22 cellular contexts compared by ENCODE assay signal in the genomic region with DNA sequence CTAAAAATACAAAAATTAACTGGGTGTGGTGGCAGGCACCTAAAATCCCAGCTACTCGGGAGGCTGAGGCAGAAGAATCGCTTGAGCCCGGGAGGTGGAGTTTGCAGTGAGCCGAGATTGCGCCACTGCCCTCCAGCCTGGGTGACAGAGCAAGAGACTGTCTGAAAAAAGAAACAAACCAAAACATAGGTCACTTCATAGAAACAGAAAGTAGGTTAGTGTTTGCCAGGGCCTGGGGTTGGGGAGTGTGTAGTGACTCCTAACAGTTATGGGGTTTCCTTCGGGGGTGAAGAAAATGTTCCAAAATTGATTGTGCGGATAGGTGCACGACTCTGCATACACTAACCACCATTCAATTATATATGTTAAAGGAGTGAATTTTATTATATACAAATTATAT. TPM values are rescaled to one million over a fixed set of nuclear protein-coding genes. Genes with fewer than 3 reads are reported as not detected.
"Had no signal": no experiment of that assay in that cellular context is flagged by ENCODE, and none has a peak within 500 bp of the region (broad histone marks: within the 10 kb centered on the region; RNA-seq: fewer than 3 reads in every experiment).

No MANE protein-coding gene starts in this region.

- H3K36me3 ChIP-seq: SJCRH30 had no signal

- ATAC-seq: SK-N-SH treated with all-trans-retinoic acid at 6 μM for 48 hours had no signal

- H3K9me3 ChIP-seq: SJCRH30 had no signal

- H3K4me1 ChIP-seq: SJCRH30 had no signal

- DNase-seq: IMR-90, Karpas-422, KG1, MM.1S, NCI-H1048, NCI-H1105, NCI-H1436 treated with DMSO at 0.1 percent for 48 hours, NCI-H1694, NCI-H187 treated with DMSO at 0.1 percent for 48 hours, NCI-H2029 treated with DMSO at 0.1 percent for 48 hours, NCI-H2171 treated with DMSO at 0.1 percent for 48 hours, NCI-H345, NCI-H524, NCI-H526 treated with DMSO at 0.1 percent for 48 hours, NCI-H748 treated with DMSO at 0.1 percent for 48 hours, Right ventricle myocardium superior, RPMI8226, SJCRH30, T-helper 1 cell had no signal

- FAIRE-seq: RCC 7860 had no signal

- H3K27me3 ChIP-seq: SJCRH30 had no signal

- H3K4me3 ChIP-seq: SJCRH30 had no signal

- H3K27ac ChIP-seq: SJCRH30 had no signal

RNA-seq across cellular contexts. Expression of a gene that starts 59.2 kb away (rescaled TPM):
- total RNA-seq: IMR-90, NCI-H460, Right ventricle myocardium superior had no signal
- polyA plus RNA-seq: IMR-90 had no signal
